ENCODE assay signal across 11 cellular contexts in genomic region chr15:30175291-30175690, GRCh38. TPM values are rescaled to one million over a fixed set of nuclear protein-coding genes. Genes with fewer than 3 reads are reported as not detected.
DNase-seq lines count a peak whose midpoint lies in the region; ATAC-seq and TF ChIP-seq lines count a peak whose summit lies in the region.
"Not testable (repeated sequence)": the region's sequence is repeated elsewhere in the genome, so short reads cannot be mapped to it uniquely, and the experiment has no call there.
"Had no signal": no experiment of that assay in that cellular context is flagged by ENCODE, and none has a peak within 500 bp of the region (broad histone marks: within the 10 kb centered on the region; RNA-seq: fewer than 3 reads in every experiment).

No MANE protein-coding gene starts in this region.

- not testable (repeated sequence) for H3K27me3 ChIP-seq in lower lobe of right lung (ENCODE audit: low read depth); neural progenitor cell

- H3F3A ChIP-seq in neural progenitor cell (ENCODE audit: low read depth): not testable (repeated sequence)

- POLR2A ChIA-PET in T-cell (lab: Charles Lee): not testable (repeated sequence)

- not testable (repeated sequence) for ATAC-seq in T-cell (replicated peaks in 1 of 4); lower lobe of right lung

- H3K9me3 ChIP-seq in lower lobe of right lung; neural progenitor cell (ENCODE audit: low read depth): not testable (repeated sequence)

- CTCF ChIA-PET in T-cell (lab: Charles Lee): not testable (repeated sequence)

- H3K9ac ChIP-seq in neural progenitor cell: not testable (repeated sequence)

- H3K36me3 Mint-ChIP-seq in HFFc6 (ENCODE audit: low read depth); T-cell; neural progenitor cell: not testable (repeated sequence)

- DNase-seq in HFFc6, T-cell: not testable (repeated sequence)
- DNase-seq in ecto neural progenitor cell (ENCODE audit: low spot score) (peak; percentile 27), cardiac septum (ENCODE audit: low spot score) (peak; percentile 43), lower lobe of right lung (peak; percentile 27), neural progenitor cell (ENCODE audit: low spot score) (peak; percentile 0), superior temporal gyrus (ENCODE audit: extremely low spot score) (peak; percentile 1)

- not testable (repeated sequence) for H3K79me2 ChIP-seq in neural progenitor cell (ENCODE audit: low read depth)

- H3K4me3 Mint-ChIP-seq in HFFc6: peak overlapping the region; percentile 39; the same call in 1 of the 2 replicates
- not testable (repeated sequence) for H3K4me3 Mint-ChIP-seq in T-cell, neural progenitor cell

- H4K20me1 ChIP-seq in neural progenitor cell (ENCODE audit: low read depth): not testable (repeated sequence)

- not testable (repeated sequence) for TF ChIP-seq CTCF in HFFc6 (IDR thresholded peaks at IDR 0.05); lower lobe of right lung (IDR thresholded peaks at IDR 0.05); neural progenitor cell (IDR thresholded peaks at IDR 0.05)

- not testable (repeated sequence) for H3K4me1 Mint-ChIP-seq in HFFc6 (ENCODE audit: low read depth); neural progenitor cell
- H3K4me1 Mint-ChIP-seq in T-cell: peaks cover 7 to 13% (median 10%) of the 10 kb centered on the region in 3 donors

- not testable (repeated sequence) for H3K27me3 Mint-ChIP-seq in HFFc6 (ENCODE audit: insufficient read depth); T-cell; neural progenitor cell (ENCODE audit: insufficient read depth, low read depth)

- H3K4me2 ChIP-seq in neural progenitor cell: not testable (repeated sequence)

- intact Hi-C loops in cardiac septum (cut with DNase I); lower lobe of right lung (cut with DNase I): not testable (repeated sequence)

- not testable (repeated sequence) for H2AFZ ChIP-seq in neural progenitor cell (replicated peaks)

- not testable (repeated sequence) for H3K9me3 Mint-ChIP-seq in HFFc6, T-cell, neural progenitor cell

- not testable (repeated sequence) for H3K27ac ChIP-seq in lower lobe of right lung, neural progenitor cell

- H3K36me3 ChIP-seq in lower lobe of right lung, neural progenitor cell: not testable (repeated sequence)

- not testable (repeated sequence) for H3K27ac Mint-ChIP-seq in HFFc6, neural progenitor cell
- H3K27ac Mint-ChIP-seq in T-cell: peak overlapping the region; percentile 57 to 58

- H3K4me3 ChIP-seq in lower lobe of right lung, neural progenitor cell: not testable (repeated sequence)

- not testable (repeated sequence) for H3K4me1 ChIP-seq in lower lobe of right lung, neural progenitor cell

RNA-seq across cellular contexts. Expression of gene GOLGA8T, which starts 40.4 kb away (rescaled TPM):
- total RNA-seq in HFFc6 (2021; fragmentation: NEBNext Ultra II Directional; extraction: Animal tissue kit (Norgen Biotek cat#: 25700)): not detected
- total RNA-seq in T-cell (under 1 TPM; 0.26 to 0.82 (median 0.60) TPM), cardiac septum (1.6 TPM), lower lobe of right lung (not detected), neural progenitor cell (ENCODE audit: low replicate concordance) (not detected in 2 replicates)
- total RNA-seq: A172; Caco-2; CD4-positive, CD25-positive, alpha-beta regulatory T cell; H9 had no signal
